ENCODE assay signal across 8 cellular contexts in the genomic region with DNA sequence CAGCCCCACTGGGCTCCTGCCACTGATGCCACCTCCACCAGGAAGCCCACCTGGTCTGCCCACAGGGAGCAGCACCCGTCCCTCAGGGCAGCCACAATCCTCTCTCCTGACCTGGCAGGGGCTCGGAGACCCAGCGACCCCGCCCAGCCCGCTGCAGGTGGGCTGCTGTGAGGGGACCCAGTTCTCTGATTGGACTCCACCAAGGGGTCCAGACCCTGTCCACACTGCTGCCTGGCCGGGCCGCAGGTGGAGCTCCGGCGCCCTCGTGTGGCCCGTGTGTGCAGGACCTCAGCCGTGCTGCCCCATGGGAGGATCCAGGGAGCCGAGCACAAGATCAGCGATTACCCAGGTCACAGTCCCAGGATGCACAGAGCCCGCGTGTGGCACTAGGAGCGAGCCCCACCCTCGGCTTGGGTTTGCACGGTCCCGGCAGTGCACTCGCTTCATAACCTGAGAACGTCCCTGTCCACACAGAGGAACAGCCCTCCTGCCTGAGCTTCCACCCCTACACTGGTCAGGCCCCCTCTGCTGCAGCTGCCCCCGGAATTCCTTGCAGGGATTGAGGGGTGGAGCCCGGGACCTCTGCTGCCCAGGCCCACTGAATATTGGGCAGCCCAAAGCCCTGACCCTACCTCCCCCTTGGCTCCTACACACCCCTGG. TPM values are rescaled to one million over a fixed set of nuclear protein-coding genes. Genes with fewer than 3 reads are reported as not detected.
A peak's percentile ranks its signal among the peaks of the same experiment; 100 is the strongest.
DNase-seq lines count a peak whose midpoint lies in the region; ATAC-seq and TF ChIP-seq lines count a peak whose summit lies in the region.

No MANE protein-coding gene starts in this region.

- TF ChIP-seq CTCF in body of pancreas (IDR thresholded peaks at IDR 0.05): peak; percentile 77 to 89 (median 81)

- whole genome bisulfite sequencing in body of pancreas, 2 donors: 5 to 20% methylated on average over 2 to 24 of the region's 24 CpGs

- no peak overlapping the region for H3K4me3 ChIP-seq in body of pancreas
- H3K4me3 ChIP-seq in iPS-18a (ENCODE audit: low read length): peak overlapping the region; percentile 11

- H3K9ac ChIP-seq in iPS-18a (ENCODE audit: low read length): no peak overlapping the region

- H3K27me3 ChIP-seq in body of pancreas: no peaks in the 10 kb centered on the region
- H3K27me3 ChIP-seq in iPS-18a (ENCODE audit: control insufficient read depth, insufficient read depth, low read length): no peaks in the 10 kb centered on the region

- TF ChIP-seq POLR2A in body of pancreas (IDR thresholded peaks at IDR 0.05): no peak

- H3K4me1 ChIP-seq in body of pancreas: peaks cover 12% of the 10 kb centered on the region
- peaks cover under 1% of the 10 kb centered on the region for H3K4me1 ChIP-seq in iPS-18a (ENCODE audit: control insufficient read depth, low read depth, low read length)

- no peaks in the 10 kb centered on the region for H3K36me3 ChIP-seq in body of pancreas (replicated peaks in 1 of 2; ENCODE audit: insufficient read depth in 1 of 2, low read depth in 2 of 2)
- no peaks in the 10 kb centered on the region for H3K36me3 ChIP-seq in iPS-18a (ENCODE audit: control insufficient read depth, low read depth, low read length)

- intact Hi-C loops in body of pancreas (cut with DNase I): loop anchor here (5.0 kb wide), 1 partner anchor 503 kb away; the partner anchor contains the start of gene KIF26A

- H3K27ac ChIP-seq in body of pancreas: no peak overlapping the region
- H3K27ac ChIP-seq in iPS-18a (ENCODE audit: low read length): no peak overlapping the region

- DNase-seq in NCI-H345 (lab: John Stamatoyannopoulos, UW) (peak; percentile 72), NCI-H345 treated with DMSO at 0.1 percent for 48 hours (lab: John Stamatoyannopoulos, UW; ENCODE audit: unreplicated experiment) (no peak), NCI-H1092 (lab: John Stamatoyannopoulos, UW) (peak; percentile 29), T-helper 9 cell (peak; percentile 16), body of pancreas (peak; percentile 56 to 74 (median 69)), cortex of kidney (lab: John Stamatoyannopoulos, UW) (no peak)
- DNase-seq in stimulated activated CD4-positive, alpha-beta T cell treated with anti-CD3 and anti-CD28 coated beads, Interleukin-12 subunit alpha, Interleukin-12 subunit beta, amount 100 ng/mL, for 48 hours (ENCODE audit: low read depth in 2 of 3, low spot score in 1 of 3): peak; percentile 26 to 38 (median 37)

- H3K9me3 ChIP-seq in body of pancreas (no peaks in the 10 kb centered on the region), iPS-18a (ENCODE audit: control insufficient read depth, low read depth, low read length) (no peaks in the 10 kb centered on the region)

- ATAC-seq in body of pancreas: peak; percentile 86

RNA-seq across cellular contexts. Expression of gene TMEM179, which starts 35.4 kb away (rescaled TPM):
- total RNA-seq in body of pancreas: 1 to 10 TPM; 2.6 to 9.6 TPM

RNA-seq across cellular contexts. Expression of gene INF2, which starts 49.4 kb away (rescaled TPM):
- total RNA-seq in body of pancreas: 10 to 100 TPM; 46.2 to 90.3 TPM

Comparison
In these comparisons a context has a peak if more than half of its experiments do, and no peak if none do; other contexts are left out.
1. DNase-seq: peak in NCI-H345 (single experiment), NCI-H1092 (single experiment), T-helper 9 cell (single experiment), body of pancreas (4 of 4) and stimulated activated CD4-positive, alpha-beta T cell treated with anti-CD3 and anti-CD28 coated beads, Interleukin-12 subunit alpha, Interleukin-12 subunit beta, amount 100 ng/mL, for 48 hours (3 of 3); none in NCI-H345 treated with DMSO at 0.1 percent for 48 hours (single experiment) and cortex of kidney (single experiment).